In genomic region chr10:31774291-31774900, GRCh38 we compare ENCODE assay signal across 14 cellular contexts.
DNase-seq lines count a peak whose midpoint lies in the region; ATAC-seq and TF ChIP-seq lines count a peak whose summit lies in the region.
"Had no signal": no experiment of that assay in that cellular context is flagged by ENCODE, and none has a peak within 500 bp of the region (broad histone marks: within the 10 kb centered on the region; RNA-seq: fewer than 3 reads in every experiment).

No MANE protein-coding gene starts in this region.

- H3K36me3 ChIP-seq in gastrocnemius medialis: no peaks in the 10 kb centered on the region
- H3K36me3 ChIP-seq: left ventricle myocardium inferior had no signal

- no peak for TF ChIP-seq POLR2A in gastrocnemius medialis (IDR thresholded peaks at IDR 0.05)

- peak; percentile 11 to 78 (median 64) for DNase-seq in NCI-H1417 (lab: John Stamatoyannopoulos, UW)
- peak; percentile 56 to 74 for DNase-seq in SHP77 (lab: John Stamatoyannopoulos, UW)
- peak; percentile 89 for DNase-seq in islet precursor cell
- no peak for DNase-seq in gastrocnemius medialis
- DNase-seq in activated effector memory CD4-positive, alpha-beta T cell treated with Interleukin-2 at 50 U/mL for 16 hours: no peak
- DNase-seq: activated naive CD4-positive, alpha-beta T cell treated with Interleukin-2 at 50 U/mL for 16 hours; CD4-positive, alpha-beta T cell; dorsolateral prefrontal cortex; left ventricle myocardium inferior; NCI-H1930; substantia nigra had no signal

- in situ Hi-C loops in gastrocnemius medialis (cut with MboI; ENCODE audit: low sequenced_read_pairs in 4 of 4): no loop called here

- peak overlapping the region; percentile 92 to 95 (median 93) for H3K27ac ChIP-seq in gastrocnemius medialis
- H3K27ac ChIP-seq: dorsolateral prefrontal cortex, left ventricle myocardium inferior had no signal

- ATAC-seq in gastrocnemius medialis (peak; percentile 14 to 45), GM18517 (IDR thresholded peaks at IDR 0.05; ENCODE audit: unreplicated experiment) (no peak), HG02852 (IDR thresholded peaks at IDR 0.05; ENCODE audit: unreplicated experiment) (no peak)
- ATAC-seq: GM12878 had no signal

- peak overlapping the region in 1 of 4 donors; percentile 18 for H3K4me3 ChIP-seq in gastrocnemius medialis
- H3K4me3 ChIP-seq: dorsolateral prefrontal cortex, GM12878, left ventricle myocardium inferior had no signal

- peaks cover 17 to 38% of the 10 kb centered on the region in 2 donors for H3K4me1 ChIP-seq in gastrocnemius medialis

- no peaks in the 10 kb centered on the region for H3K27me3 ChIP-seq in gastrocnemius medialis
- H3K27me3 ChIP-seq: dorsolateral prefrontal cortex had no signal

- no peaks in the 10 kb centered on the region for H3K9me3 ChIP-seq in gastrocnemius medialis
- H3K9me3 ChIP-seq: left ventricle myocardium inferior had no signal

- no peak for TF ChIP-seq CTCF in gastrocnemius medialis (IDR thresholded peaks at IDR 0.05 in 4 of 5, conservative IDR thresholded peaks at IDR 0.05 in 1 of 5)

- intact Hi-C loops in gastrocnemius medialis (cut with DNase I; ENCODE audit: low total_unique reads): loop anchor here (2.0 to 10.0 kb wide), 3 partner anchors 14 to 450 kb away; no protein-coding TSS in a partner anchor

Comparison
In these comparisons a context has a peak if more than half of its experiments do, and no peak if none do; other contexts are left out.
1. DNase-seq: peak in NCI-H1417 (3 of 3), SHP77 (2 of 2) and islet precursor cell (single experiment); none in gastrocnemius medialis (0 of 2) and activated effector memory CD4-positive, alpha-beta T cell treated with Interleukin-2 at 50 U/mL for 16 hours (single experiment).
2. ATAC-seq: peak in gastrocnemius medialis (2 of 2); none in GM18517 (single experiment) and HG02852 (single experiment).